Comparison of ENCODE assay signal across 18 cellular contexts in genomic region chr7:33610918-33611317, GRCh38.
"Had no signal": no experiment of that assay in that cellular context is flagged by ENCODE, and none has a peak within 500 bp of the region (broad histone marks: within the 10 kb centered on the region; RNA-seq: fewer than 3 reads in every experiment).

No MANE protein-coding gene starts in this region.

- H3K36me3 ChIP-seq: esophagus muscularis mucosa, left lung, lower lobe of right lung had no signal

- H3K36me3 Mint-ChIP-seq: natural killer cell had no signal

- H3K27me3 ChIP-seq: dorsolateral prefrontal cortex, esophagus muscularis mucosa, foreskin keratinocyte, gastroesophageal sphincter, heart left ventricle, left lung had no signal

- H3K9me3 ChIP-seq: esophagus muscularis mucosa, gastroesophageal sphincter, lower lobe of right lung had no signal

- ATAC-seq: foreskin keratinocyte; gastroesophageal sphincter; heart left ventricle; left cardiac atrium; left lung; left ventricle myocardium superior; lower lobe of right lung; naive thymus-derived CD4-positive, alpha-beta T cell; natural killer cell had no signal

- H3K4me3 ChIP-seq: coronary artery, dorsolateral prefrontal cortex, esophagus muscularis mucosa, gastroesophageal sphincter, heart left ventricle, left lung, lower lobe of right lung had no signal

- H3K4me1 ChIP-seq: esophagus muscularis mucosa, foreskin keratinocyte, gastroesophageal sphincter, left lung, lower lobe of right lung had no signal

- H3K27ac Mint-ChIP-seq: naive thymus-derived CD4-positive, alpha-beta T cell; natural killer cell had no signal

- DNase-seq: dermis blood vessel endothelial cell; dorsolateral prefrontal cortex; effector CD4-positive, alpha-beta T cell; effector memory CD4-positive, alpha-beta T cell; foreskin keratinocyte; heart left ventricle; hippocampal formation; left cardiac atrium; left lung; left ventricle myocardium superior; lower lobe of right lung; mesenchymal stem cell; midbrain; naive thymus-derived CD4-positive, alpha-beta T cell; natural killer cell had no signal

- H3K27ac ChIP-seq: coronary artery, dorsolateral prefrontal cortex, esophagus muscularis mucosa, foreskin keratinocyte, gastroesophageal sphincter, heart left ventricle, left lung, lower lobe of right lung had no signal

- H3K27me3 Mint-ChIP-seq: naive thymus-derived CD4-positive, alpha-beta T cell had no signal

- H3K4me3 Mint-ChIP-seq: naive thymus-derived CD4-positive, alpha-beta T cell; natural killer cell had no signal
